33 cellular contexts compared by ENCODE assay signal in genomic region chr9:123923884-123924283, GRCh38.
"Had no signal": no experiment of that assay in that cellular context is flagged by ENCODE, and none has a peak within 500 bp of the region (broad histone marks: within the 10 kb centered on the region; RNA-seq: fewer than 3 reads in every experiment).

No MANE protein-coding gene starts in this region.

- H3K9me3 ChIP-seq: Peyer's patch, SJSA1 had no signal

- H3K27ac ChIP-seq: brain microvascular endothelial cell, SJSA1 had no signal

- H3K27me3 ChIP-seq: brain microvascular endothelial cell, Peyer's patch, SJSA1 had no signal

- H3K4me3 ChIP-seq: Peyer's patch, SJSA1 had no signal

- H3K36me3 ChIP-seq: brain microvascular endothelial cell, Peyer's patch, SJSA1 had no signal

- DNase-seq: activated CD4-positive, alpha-beta T cell treated with anti-CD3 and anti-CD28 coated beads, Interleukin-2, amount 10 ng/mL, durations not matched to agents 24 days and 14 days; activated CD4-positive, alpha-beta T cell treated with anti-CD3 and anti-CD28 coated beads, Interleukin-2, amount 50 U/mL, for 4 hours; activated CD8-positive, alpha-beta T cell treated with anti-CD3 and anti-CD28 coated beads for 36 hours; activated effector memory CD4-positive, alpha-beta T cell treated with anti-CD3 and anti-CD28 coated beads, Interleukin-2, amount 50 U/mL, for 16 hours; activated naive CD4-positive, alpha-beta T cell; activated naive CD4-positive, alpha-beta T cell treated with anti-CD3 and anti-CD28 coated beads, Interleukin-2, amount 50 U/mL, for 16 hours; activated naive CD8-positive, alpha-beta T cell treated with anti-CD3 and anti-CD28 coated beads for 36 hours; activated T-cell treated with anti-CD3 and anti-CD28 coated beads, Interleukin-2, amount 50 U/mL, for 1 hour; activated T-cell treated with anti-CD3 and anti-CD28 coated beads, Interleukin-2, amount 50 U/mL, for 72 hours; amniotic stem cell; aorta; brain microvascular endothelial cell; NCI-H1092 treated with DMSO at 0.1 percent for 48 hours; NCI-H1417; NCI-H146; NCI-H187; NCI-H2029 treated with DMSO at 0.1 percent for 48 hours; NCI-H2107; NCI-H2171; NCI-H510A; NCI-H526; NCI-H748 treated with DMSO at 0.1 percent for 48 hours; NK-92 treated with Interleukin-12 subunit alpha and Interleukin-12 subunit beta, amount 100 ng/mL, for 24 hours; PC-3; Peyer's patch; RPMI8226; SHP77 treated with DMSO at 0.1 percent for 48 hours; SW 1271; T-helper 1 cell; T-helper 2 cell; T-helper 9 cell had no signal

- ATAC-seq: activated CD8-positive, alpha-beta T cell treated with anti-CD3 and anti-CD28 coated beads for 36 hours; activated T-cell treated with anti-CD3 and anti-CD28 coated beads, Interleukin-2, amount 50 U/mL, for 72 hours; activated T-helper 17 cell treated with anti-CD3 and anti-CD28 coated beads, Interleukin-2, amount 50 U/mL, for 72 hours had no signal
